1 cellular context compared by ENCODE assay signal in the genomic region with DNA sequence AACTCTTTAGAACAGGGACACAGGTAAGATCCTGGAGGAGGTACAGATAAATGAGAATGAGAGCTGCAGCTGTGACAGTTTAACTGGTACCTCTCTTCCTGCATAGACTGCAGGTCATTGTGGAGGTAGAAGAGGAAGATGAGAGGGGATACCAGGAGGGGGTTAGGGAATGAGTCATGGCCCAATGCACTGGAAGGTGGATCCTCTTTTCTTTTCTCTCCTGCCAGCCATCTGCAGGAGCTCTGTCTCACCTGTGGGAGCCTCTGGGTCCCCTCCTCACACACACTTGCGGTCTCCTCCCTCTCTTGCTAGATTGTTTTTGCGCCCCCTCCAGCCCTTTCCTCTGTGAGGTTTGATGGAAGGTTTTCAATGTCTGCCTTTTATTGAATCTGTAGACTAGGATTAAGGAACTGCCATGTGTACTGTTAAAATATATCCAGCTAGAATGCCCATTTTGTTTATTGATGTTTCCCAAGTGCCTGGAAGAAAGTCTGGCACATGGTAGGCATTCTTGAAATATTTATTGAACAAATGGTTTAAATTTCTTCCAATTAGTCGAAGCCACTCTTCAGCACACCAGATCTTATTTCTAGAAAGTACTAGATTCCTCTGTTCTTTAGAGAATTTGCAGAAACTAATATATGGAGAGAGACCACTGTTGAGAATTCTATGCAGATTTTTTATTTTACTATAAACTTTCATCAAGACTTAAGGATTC.
TF ChIP-seq lines count a peak whose summit lies in the region.

No MANE protein-coding gene starts in this region.

TF ChIP-seq in GM23338, 12 proteins besides CTCF, POLR2A, EP300 and RAD21 (continued from another document):
- TF ChIP-seq, protein P1, sequence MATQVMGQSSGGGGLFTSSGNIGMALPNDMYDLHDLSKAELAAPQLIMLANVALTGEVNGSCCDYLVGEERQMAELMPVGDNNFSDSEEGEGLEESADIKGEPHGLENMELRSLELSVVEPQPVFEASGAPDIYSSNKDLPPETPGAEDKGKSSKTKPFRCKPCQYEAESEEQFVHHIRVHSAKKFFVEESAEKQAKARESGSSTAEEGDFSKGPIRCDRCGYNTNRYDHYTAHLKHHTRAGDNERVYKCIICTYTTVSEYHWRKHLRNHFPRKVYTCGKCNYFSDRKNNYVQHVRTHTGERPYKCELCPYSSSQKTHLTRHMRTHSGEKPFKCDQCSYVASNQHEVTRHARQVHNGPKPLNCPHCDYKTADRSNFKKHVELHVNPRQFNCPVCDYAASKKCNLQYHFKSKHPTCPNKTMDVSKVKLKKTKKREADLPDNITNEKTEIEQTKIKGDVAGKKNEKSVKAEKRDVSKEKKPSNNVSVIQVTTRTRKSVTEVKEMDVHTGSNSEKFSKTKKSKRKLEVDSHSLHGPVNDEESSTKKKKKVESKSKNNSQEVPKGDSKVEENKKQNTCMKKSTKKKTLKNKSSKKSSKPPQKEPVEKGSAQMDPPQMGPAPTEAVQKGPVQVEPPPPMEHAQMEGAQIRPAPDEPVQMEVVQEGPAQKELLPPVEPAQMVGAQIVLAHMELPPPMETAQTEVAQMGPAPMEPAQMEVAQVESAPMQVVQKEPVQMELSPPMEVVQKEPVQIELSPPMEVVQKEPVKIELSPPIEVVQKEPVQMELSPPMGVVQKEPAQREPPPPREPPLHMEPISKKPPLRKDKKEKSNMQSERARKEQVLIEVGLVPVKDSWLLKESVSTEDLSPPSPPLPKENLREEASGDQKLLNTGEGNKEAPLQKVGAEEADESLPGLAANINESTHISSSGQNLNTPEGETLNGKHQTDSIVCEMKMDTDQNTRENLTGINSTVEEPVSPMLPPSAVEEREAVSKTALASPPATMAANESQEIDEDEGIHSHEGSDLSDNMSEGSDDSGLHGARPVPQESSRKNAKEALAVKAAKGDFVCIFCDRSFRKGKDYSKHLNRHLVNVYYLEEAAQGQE (IDR thresholded peaks at IDR 0.05; ENCODE audit: unreplicated experiment) = no peak
- TF ChIP-seq EZH2 (IDR thresholded peaks at IDR 0.05; ENCODE audit: low read depth, unreplicated experiment) = no peak
- no peak for TF ChIP-seq EZH2phosphoT487 (IDR thresholded peaks at IDR 0.05; ENCODE audit: unreplicated experiment)
- no peak for TF ChIP-seq NANOG (IDR thresholded peaks at IDR 0.05; ENCODE audit: borderline replicate concordance)
- no peak for TF ChIP-seq ZNF114 (CRISPR knock-in tag; IDR thresholded peaks at IDR 0.05)
TF ChIP-seq in GM23338: peak in this region for 0.
